In the genomic region with DNA sequence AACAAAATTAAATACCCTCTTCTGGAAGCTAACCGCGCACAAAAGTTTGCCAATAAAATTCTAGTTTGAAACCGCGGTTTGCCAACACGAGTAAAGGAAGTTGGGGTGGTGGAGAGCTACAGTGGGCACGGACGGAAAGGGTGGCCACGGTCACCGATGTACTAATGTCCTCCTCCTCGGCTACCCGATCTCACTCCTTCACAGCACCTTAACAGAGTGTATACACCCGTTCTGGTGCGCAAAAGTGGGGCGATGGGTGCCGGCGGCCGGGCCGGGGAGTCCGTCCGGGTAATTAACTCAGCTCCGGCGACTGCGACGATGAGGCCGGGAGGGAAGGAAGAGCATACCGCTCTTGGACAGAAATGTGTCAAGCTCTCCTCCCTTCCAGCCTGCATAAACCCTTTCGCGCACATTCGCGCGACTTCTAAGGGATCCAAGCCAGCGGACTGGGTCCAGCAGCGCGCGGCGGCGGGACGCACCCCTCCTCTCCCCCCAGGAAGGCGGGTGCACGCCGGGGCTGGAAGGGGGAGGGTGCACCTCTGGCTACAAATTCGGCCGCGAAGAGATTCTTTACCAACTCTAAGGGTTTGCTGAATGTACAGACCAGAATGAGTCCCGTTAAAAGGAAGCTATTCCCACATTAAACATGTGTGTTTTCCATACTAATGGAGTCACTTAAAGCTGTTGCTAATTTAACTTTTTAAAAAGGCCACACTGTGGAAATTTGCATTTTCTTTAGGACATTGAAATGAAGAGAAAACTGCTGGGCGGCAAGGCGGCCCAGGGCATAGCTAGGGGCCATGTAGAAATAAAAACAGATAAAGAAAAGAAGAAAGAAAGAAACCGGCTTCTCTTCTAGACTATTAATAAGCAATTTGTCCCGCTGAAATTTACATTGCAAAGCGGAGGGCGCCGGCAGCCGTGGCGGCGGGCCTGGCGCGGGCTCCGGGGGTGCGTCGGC, we compare ENCODE assay signal across 9 cellular contexts. TPM values are rescaled to one million over a fixed set of nuclear protein-coding genes. Genes with fewer than 3 reads are reported as not detected.
DNase-seq lines count a peak whose midpoint lies in the region; ATAC-seq and TF ChIP-seq lines count a peak whose summit lies in the region.
"Had no signal": no experiment of that assay in that cellular context is flagged by ENCODE, and none has a peak within 500 bp of the region (broad histone marks: within the 10 kb centered on the region; RNA-seq: fewer than 3 reads in every experiment).

No MANE protein-coding gene starts in this region.

- H3K4me3 Mint-ChIP-seq in WTC11 = peak overlapping the region; percentile 74

- intact Hi-C loops in tibial artery (cut with DNase I; ENCODE audit: low total_unique reads) = loop anchor here (5.0 to 10.0 kb wide), 2 partner anchors 164 to 938 kb away; partner anchors contain the start of gene GLRX3

- DNase-seq in cardiac muscle cell (ENCODE audit: low read depth in 1 of 2, low spot score in 1 of 2) (peak in 1 of 2 donors; percentile 36), right atrium auricular region (ENCODE audit: low spot score) (no peak), WTC11 (ENCODE audit: low spot score) (peak; percentile 37), left kidney (ENCODE audit: low read depth, low spot score) (peak; percentile 57), tibial artery (peak in 1 of 2 donors; percentile 54), NCI-H1105 (lab: John Stamatoyannopoulos, UW) (no peak)

- ATAC-seq in WTC11 (no peak), GM21737 (IDR thresholded peaks at IDR 0.05; ENCODE audit: unreplicated experiment) (no peak), HG03025 (IDR thresholded peaks at IDR 0.05; ENCODE audit: low FRiP score, unreplicated experiment) (no peak)

- H3K4me3 ChIP-seq in cardiac muscle cell = peak overlapping the region; percentile 37
- peak overlapping the region in 1 of 2 donors; percentile 52 for H3K4me3 ChIP-seq in right atrium auricular region
- H3K4me3 ChIP-seq in tibial artery = peak overlapping the region; percentile 27 to 42
- H3K4me3 ChIP-seq: ovary had no signal

- H3K9me3 Mint-ChIP-seq in WTC11 = no peaks in the 10 kb centered on the region

- H3K27ac Mint-ChIP-seq in WTC11 = no peak overlapping the region

- TF ChIP-seq CTCF in cardiac muscle cell (IDR thresholded peaks at IDR 0.05; ENCODE audit: low read depth, low read length) (no peak), right atrium auricular region (IDR thresholded peaks at IDR 0.05) (no peak), WTC11 (IDR thresholded peaks at IDR 0.05) (no peak), tibial artery (IDR thresholded peaks at IDR 0.05) (no peak)

- no peak overlapping the region for H3K27ac ChIP-seq in cardiac muscle cell
- no peak overlapping the region for H3K27ac ChIP-seq in right atrium auricular region
- H3K27ac ChIP-seq in tibial artery = no peak overlapping the region
- H3K27ac ChIP-seq: ovary had no signal

- H3K4me1 ChIP-seq in cardiac muscle cell (ENCODE audit: low read depth) (peaks cover 11% of the 10 kb centered on the region), right atrium auricular region (peaks cover 0 to 54% of the 10 kb centered on the region in 2 donors), tibial artery (peaks cover 0 to 55% (median 33%) of the 10 kb centered on the region in 4 donors)

- peaks cover 39% of the 10 kb centered on the region for H3K4me1 Mint-ChIP-seq in WTC11

- CTCF ChIA-PET in WTC11 (lab: Charles Lee) = interaction anchor here (0.6 to 7.0 kb wide), 22 partner anchors 13 to 940 kb away, joined by 3 to 40 read pairs (median 4); partner anchors contain the start of gene C10orf143

- peaks cover 100% of the 10 kb centered on the region for H3K27me3 ChIP-seq in cardiac muscle cell
- peaks cover 19 to 43% of the 10 kb centered on the region in 2 donors for H3K27me3 ChIP-seq in right atrium auricular region
- peaks cover 0 to 96% of the 10 kb centered on the region in 2 donors for H3K27me3 ChIP-seq in tibial artery

- H3K36me3 Mint-ChIP-seq in WTC11 = no peaks in the 10 kb centered on the region

- H3K36me3 ChIP-seq in cardiac muscle cell (no peaks in the 10 kb centered on the region), right atrium auricular region (no peaks in the 10 kb centered on the region), tibial artery (no peaks in the 10 kb centered on the region)
- H3K36me3 ChIP-seq: ovary had no signal

- H3K27me3 Mint-ChIP-seq in WTC11 (ENCODE audit: low read depth) = peaks cover 93% of the 10 kb centered on the region

- no peaks in the 10 kb centered on the region for H3K9me3 ChIP-seq in cardiac muscle cell (ENCODE audit: low read depth)
- no peaks in the 10 kb centered on the region for H3K9me3 ChIP-seq in right atrium auricular region
- no peaks in the 10 kb centered on the region for H3K9me3 ChIP-seq in tibial artery
- H3K9me3 ChIP-seq: ovary had no signal

- POLR2A ChIA-PET in WTC11 (lab: Charles Lee) = no interaction called here

TF ChIP-seq in WTC11, 78 proteins besides CTCF, POLR2A, EP300 and RAD21:
- TF ChIP-seq ERG (CRISPR knock-in tag; IDR thresholded peaks at IDR 0.05) = no peak
- no peak for TF ChIP-seq GABPB1 (CRISPR knock-in tag; IDR thresholded peaks at IDR 0.05)
- no peak for TF ChIP-seq E2F5 (CRISPR knock-in tag; IDR thresholded peaks at IDR 0.05)
- no peak for TF ChIP-seq USF1 (CRISPR knock-in tag; IDR thresholded peaks at IDR 0.05)
- TF ChIP-seq GTF2I (CRISPR knock-in tag; conservative IDR thresholded peaks at IDR 0.05) = no peak
- no peak for TF ChIP-seq NR3C1 (CRISPR knock-in tag; conservative IDR thresholded peaks at IDR 0.05; ENCODE audit: low read depth)
- TF ChIP-seq, protein P1, sequence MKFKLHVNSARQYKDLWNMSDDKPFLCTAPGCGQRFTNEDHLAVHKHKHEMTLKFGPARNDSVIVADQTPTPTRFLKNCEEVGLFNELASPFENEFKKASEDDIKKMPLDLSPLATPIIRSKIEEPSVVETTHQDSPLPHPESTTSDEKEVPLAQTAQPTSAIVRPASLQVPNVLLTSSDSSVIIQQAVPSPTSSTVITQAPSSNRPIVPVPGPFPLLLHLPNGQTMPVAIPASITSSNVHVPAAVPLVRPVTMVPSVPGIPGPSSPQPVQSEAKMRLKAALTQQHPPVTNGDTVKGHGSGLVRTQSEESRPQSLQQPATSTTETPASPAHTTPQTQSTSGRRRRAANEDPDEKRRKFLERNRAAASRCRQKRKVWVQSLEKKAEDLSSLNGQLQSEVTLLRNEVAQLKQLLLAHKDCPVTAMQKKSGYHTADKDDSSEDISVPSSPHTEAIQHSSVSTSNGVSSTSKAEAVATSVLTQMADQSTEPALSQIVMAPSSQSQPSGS (CRISPR knock-in tag; IDR thresholded peaks at IDR 0.05; ENCODE audit: borderline replicate concordance, low read depth) = no peak
- no peak for TF ChIP-seq MXD4 (CRISPR knock-in tag; IDR thresholded peaks at IDR 0.05; ENCODE audit: borderline replicate concordance)
- TF ChIP-seq, protein P2, sequence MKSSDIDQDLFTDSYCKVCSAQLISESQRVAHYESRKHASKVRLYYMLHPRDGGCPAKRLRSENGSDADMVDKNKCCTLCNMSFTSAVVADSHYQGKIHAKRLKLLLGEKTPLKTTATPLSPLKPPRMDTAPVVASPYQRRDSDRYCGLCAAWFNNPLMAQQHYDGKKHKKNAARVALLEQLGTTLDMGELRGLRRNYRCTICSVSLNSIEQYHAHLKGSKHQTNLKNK (CRISPR knock-in tag; IDR thresholded peaks at IDR 0.05) = no peak

RNA-seq across cellular contexts. Expression of gene EBF3, which starts 6.6 kb away (rescaled TPM):
- total RNA-seq in cardiac muscle cell (2.2 and 2.8 TPM in 2 replicates), right atrium auricular region (1 to 10 TPM; 5.8 to 6.9 TPM), WTC11 (2021) (1.1 to 1.2 TPM (median 1.1 TPM) in 3 replicates)
- polyA plus RNA-seq in cardiac muscle cell = 0.12 and 0.61 TPM in 2 replicates

Comparison
In these comparisons a context has a peak if more than half of its experiments do, and no peak if none do; other contexts are left out.
1. DNase-seq: peak in WTC11 (single experiment) and left kidney (single experiment); none in right atrium auricular region (single experiment) and NCI-H1105 (single experiment).